Comparison of ENCODE assay signal across 33 cellular contexts in genomic region chr12:40648519-40648918, GRCh38. TPM values are rescaled to one million over a fixed set of nuclear protein-coding genes. Genes with fewer than 3 reads are reported as not detected.
"Had no signal": no experiment of that assay in that cellular context is flagged by ENCODE, and none has a peak within 500 bp of the region (broad histone marks: within the 10 kb centered on the region; RNA-seq: fewer than 3 reads in every experiment).

No MANE protein-coding gene starts in this region.

- FAIRE-seq: colon had no signal

- H3K4me3 Mint-ChIP-seq: activated B cell treated with CpG ODN at 0.5 μM for 24 hours; activated CD8-positive, alpha-beta T cell treated with anti-CD3 and anti-CD28 coated beads for 36 hours; activated naive CD8-positive, alpha-beta T cell; activated T-cell treated with anti-CD3 and anti-CD28 coated beads, Interleukin-2, amount 50 U/mL, for 4 hours; activated T-helper 17 cell treated with anti-CD3 and anti-CD28 coated beads, Interleukin-2, amount 50 U/mL, for 72 hours; effector memory CD8-positive, alpha-beta T cell; T-helper 17 cell; T-helper 2 cell treated with Interferon-gamma antibody and Interleukin-4, amounts not matched to agents 5 μg/mL and 100 μg/mL, for 36 hours had no signal

- H3K4me1 Mint-ChIP-seq: activated B cell treated with CpG ODN at 0.5 μM for 24 hours; activated T-helper 17 cell treated with anti-CD3 and anti-CD28 coated beads, Interleukin-2, amount 50 U/mL, for 72 hours; T-helper 17 cell had no signal

- H3K36me3 Mint-ChIP-seq: activated naive CD8-positive, alpha-beta T cell had no signal

- H3K27ac ChIP-seq: body of pancreas, esophagus muscularis mucosa, foreskin keratinocyte, gastrocnemius medialis, heart left ventricle had no signal

- ATAC-seq: activated CD4-positive, CD25-positive, alpha-beta regulatory T cell treated with anti-CD3 and anti-CD28 coated beads, Interleukin-2, amount 50 U/mL, for 24 hours; activated CD8-positive, alpha-beta T cell treated with anti-CD3 and anti-CD28 coated beads for 36 hours; activated T-cell treated with anti-CD3 and anti-CD28 coated beads, Interleukin-2, amount 50 U/mL, for 4 hours; activated T-helper 17 cell treated with anti-CD3 and anti-CD28 coated beads, Interleukin-2, amount 50 U/mL, for 72 hours; body of pancreas; effector memory CD8-positive, alpha-beta T cell; gastrocnemius medialis; heart left ventricle; T-helper 17 cell had no signal

- DNase-seq: activated B cell treated with CpG ODN at 0.5 μM for 24 hours; activated CD4-positive, alpha-beta T cell treated with anti-CD3 and anti-CD28 coated beads for 48 hours; activated CD4-positive, alpha-beta T cell treated with anti-CD3 and anti-CD28 coated beads, Interleukin-2, amount 50 U/mL, for 1 hour; activated CD4-positive, alpha-beta T cell treated with anti-CD3 and anti-CD28 coated beads, Interleukin-2, amount 50 U/mL, for 48 hours; activated CD8-positive, alpha-beta memory T cell treated with anti-CD3 and anti-CD28 coated beads for 24 hours; activated CD8-positive, alpha-beta T cell treated with anti-CD3 and anti-CD28 coated beads for 36 hours; activated effector memory CD4-positive, alpha-beta T cell treated with Interleukin-2 at 50 U/mL for 16 hours; activated gamma-delta T cell treated with Interleukin-2 at 50 U/mL for 16 hours; activated naive CD4-positive, alpha-beta T cell treated with anti-CD3 and anti-CD28 coated beads, Interleukin-2, amount 50 U/mL, for 16 hours; activated naive CD4-positive, alpha-beta T cell treated with Interleukin-2 at 50 U/mL for 16 hours; activated T-cell treated with anti-CD3 and anti-CD28 coated beads, Interleukin-2, amount 50 U/mL, for 4 hours; amniotic stem cell; anterior cingulate cortex; body of pancreas; caudate nucleus; cortex of kidney; dermis blood vessel endothelial cell; effector CD4-positive, alpha-beta T cell; effector memory CD8-positive, alpha-beta T cell; erythroblast; foreskin keratinocyte; gastrocnemius medialis; glutamatergic neuron; heart left ventricle; T-helper 17 cell; T1000; WERI-Rb-1 had no signal

- H3K9me3 ChIP-seq: esophagus muscularis mucosa, gastrocnemius medialis had no signal

- H3K36me3 ChIP-seq: esophagus muscularis mucosa, gastrocnemius medialis, heart left ventricle, WERI-Rb-1 had no signal

- H3K4me3 ChIP-seq: body of pancreas, esophagus muscularis mucosa, gastrocnemius medialis, heart left ventricle had no signal

- H3K27ac Mint-ChIP-seq: activated B cell treated with CpG ODN at 0.5 μM for 24 hours; activated CD8-positive, alpha-beta T cell treated with anti-CD3 and anti-CD28 coated beads for 36 hours; activated naive CD8-positive, alpha-beta T cell; activated T-helper 17 cell treated with anti-CD3 and anti-CD28 coated beads, Interleukin-2, amount 50 U/mL, for 72 hours; effector memory CD8-positive, alpha-beta T cell; T-helper 17 cell; T-helper 2 cell treated with Interferon-gamma antibody and Interleukin-4, amounts not matched to agents 5 μg/mL and 100 μg/mL, for 36 hours had no signal

- H3K4me1 ChIP-seq: body of pancreas, gastrocnemius medialis, heart left ventricle had no signal

- H3K27me3 Mint-ChIP-seq: activated B cell treated with CpG ODN at 0.5 μM for 24 hours; activated CD8-positive, alpha-beta T cell treated with anti-CD3 and anti-CD28 coated beads for 36 hours; activated naive CD8-positive, alpha-beta T cell; activated T-helper 17 cell treated with anti-CD3 and anti-CD28 coated beads, Interleukin-2, amount 50 U/mL, for 72 hours; effector memory CD8-positive, alpha-beta T cell; T-helper 17 cell had no signal

- H3K9me3 Mint-ChIP-seq: activated B cell treated with CpG ODN at 0.5 μM for 24 hours; activated T-cell treated with anti-CD3 and anti-CD28 coated beads, Interleukin-2, amount 50 U/mL, for 4 hours; activated T-helper 17 cell treated with anti-CD3 and anti-CD28 coated beads, Interleukin-2, amount 50 U/mL, for 72 hours; T-helper 2 cell treated with Interferon-gamma antibody and Interleukin-4, amounts not matched to agents 5 μg/mL and 100 μg/mL, for 36 hours had no signal

- H3K27me3 ChIP-seq: body of pancreas, esophagus muscularis mucosa, foreskin keratinocyte, gastrocnemius medialis, heart left ventricle had no signal

RNA-seq across cellular contexts. Expression of gene CNTN1, which starts 43.7 kb away (rescaled TPM):
- total RNA-seq: activated B cell treated with CpG ODN at 0.5 μM for 24 hours; activated CD8-positive, alpha-beta T cell treated with anti-CD3 and anti-CD28 coated beads for 36 hours; activated T-cell treated with anti-CD3 and anti-CD28 coated beads, Interleukin-2, amount 50 U/mL, for 4 hours; activated T-helper 17 cell treated with anti-CD3 and anti-CD28 coated beads, Interleukin-2, amount 50 U/mL, for 72 hours; T-helper 17 cell had no signal
